ENCODE assay signal across 8 cellular contexts in the genomic region with DNA sequence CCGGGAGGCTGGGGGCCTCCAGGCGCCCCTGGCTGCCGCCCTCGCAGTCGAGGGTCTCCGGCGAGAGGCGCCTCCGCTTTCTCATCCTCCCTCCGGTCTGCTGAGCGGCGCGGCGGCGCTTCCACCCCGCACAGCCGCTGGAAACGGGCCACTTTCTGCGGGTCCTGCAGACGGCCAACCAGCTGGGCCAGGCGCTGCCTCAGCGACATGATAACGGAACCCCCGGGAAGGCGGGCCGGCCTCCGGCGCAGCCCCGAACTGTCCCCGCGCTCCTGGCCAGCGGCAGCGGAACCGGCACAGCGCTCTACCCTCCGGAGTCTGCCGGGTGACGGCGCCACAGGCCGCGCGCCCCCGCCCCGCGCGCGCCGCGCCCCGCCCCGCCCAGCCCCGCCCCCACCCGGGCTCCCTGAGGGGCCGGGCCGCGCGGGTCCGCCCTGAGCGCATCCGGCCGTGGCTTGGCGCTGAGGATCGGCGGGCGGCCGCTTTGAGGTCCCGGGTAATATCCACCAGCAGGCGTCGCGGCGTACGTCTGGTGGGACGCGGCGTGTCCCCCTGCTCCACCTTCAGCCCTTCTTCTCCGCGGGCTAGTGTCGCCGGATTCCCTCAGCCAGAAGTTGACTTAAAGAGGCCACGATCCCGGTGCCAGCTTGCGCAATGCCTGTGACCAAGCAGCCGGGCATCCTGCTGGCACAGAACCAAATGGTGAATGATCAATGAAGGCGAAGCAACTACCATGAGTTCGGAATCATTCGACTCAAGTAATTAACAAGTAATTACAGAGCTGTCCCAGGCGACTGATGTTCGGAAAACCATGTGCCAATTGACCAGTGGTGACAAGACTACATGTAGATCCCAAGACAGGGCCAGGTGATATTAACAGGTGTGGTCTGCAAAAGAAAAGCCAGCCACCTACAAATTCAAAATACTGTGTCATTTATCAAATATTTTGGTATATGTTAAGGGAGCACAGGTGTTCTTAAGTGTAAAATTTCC. TPM values are rescaled to one million over a fixed set of nuclear protein-coding genes. Genes with fewer than 3 reads are reported as not detected.
A peak's percentile ranks its signal among the peaks of the same experiment; 100 is the strongest.
DNase-seq lines count a peak whose midpoint lies in the region; ATAC-seq and TF ChIP-seq lines count a peak whose summit lies in the region.

A gene with protein sequence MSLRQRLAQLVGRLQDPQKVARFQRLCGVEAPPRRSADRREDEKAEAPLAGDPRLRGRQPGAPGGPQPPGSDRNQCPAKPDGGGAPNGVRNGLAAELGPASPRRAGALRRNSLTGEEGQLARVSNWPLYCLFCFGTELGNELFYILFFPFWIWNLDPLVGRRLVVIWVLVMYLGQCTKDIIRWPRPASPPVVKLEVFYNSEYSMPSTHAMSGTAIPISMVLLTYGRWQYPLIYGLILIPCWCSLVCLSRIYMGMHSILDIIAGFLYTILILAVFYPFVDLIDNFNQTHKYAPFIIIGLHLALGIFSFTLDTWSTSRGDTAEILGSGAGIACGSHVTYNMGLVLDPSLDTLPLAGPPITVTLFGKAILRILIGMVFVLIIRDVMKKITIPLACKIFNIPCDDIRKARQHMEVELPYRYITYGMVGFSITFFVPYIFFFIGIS (minus strand): TSS at position 330 of the 993 bp plus-strand sequence. CDS start 121 bp downstream, at position 209.

- peak within 1 kb of the TSS; percentile 37; the same call in 1 of the 2 replicates for H3K27ac ChIP-seq in GM23248
- H3K27ac ChIP-seq in SU-DHL-6 (ENCODE audit: low read depth, low read length): peak within 1 kb of the TSS; percentile 88
- peak within 1 kb of the TSS; percentile 70 for H3K27ac ChIP-seq in parathyroid adenoma
- peak within 1 kb of the TSS; percentile 81 to 86 for H3K27ac ChIP-seq in tibial artery

- TF ChIP-seq CTCF in SU-DHL-6 (IDR thresholded peaks at IDR 0.05; ENCODE audit: insufficient read depth, low read length, poor library complexity, severe bottlenecking) (no peak), parathyroid adenoma (IDR thresholded peaks at IDR 0.05) (peak; percentile 35), tibial artery (IDR thresholded peaks at IDR 0.05) (peak; percentile 9 to 35)

- H3K27me3 ChIP-seq in GM23248 (replicated peaks; ENCODE audit: insufficient read depth): no peaks in the 10 kb centered on the region
- no peaks in the 10 kb centered on the region for H3K27me3 ChIP-seq in SU-DHL-6 (ENCODE audit: low read length)
- H3K27me3 ChIP-seq in parathyroid adenoma (ENCODE audit: control insufficient read depth, insufficient read depth, low read length): no peaks in the 10 kb centered on the region
- H3K27me3 ChIP-seq in tibial artery: no peaks in the 10 kb centered on the region

- peak; percentile 61 for DNase-seq in GDM1 (lab: John Stamatoyannopoulos, UW)
- DNase-seq in GM23248: peak; percentile 85
- DNase-seq in Kasumi-1 (lab: John Stamatoyannopoulos, UW): peak; percentile 35 to 63
- peak; percentile 86 for DNase-seq in activated naive CD8-positive, alpha-beta T cell treated with anti-CD3 and anti-CD28 coated beads for 36 hours
- peak; percentile 93 for DNase-seq in Right ventricle myocardium inferior (ENCODE audit: missing footprints)
- DNase-seq in tibial artery: peak; percentile 69 to 83

- 3 to 5% methylated on average over 42 to 62 of the region's 88 CpGs for WGBS in GM23248 (ENCODE audit: low coverage in 1 of 2, low lambda C conversion rate in 2 of 2, missing lambda C conversion rate in 2 of 2), 2 experiments

- H3K79me2 ChIP-seq in GM23248 (ENCODE audit: insufficient read depth) (peaks cover 43% of the 10 kb centered on the region), SU-DHL-6 (ENCODE audit: insufficient read depth, low read length) (peaks cover 43% of the 10 kb centered on the region), parathyroid adenoma (peaks cover 18% of the 10 kb centered on the region)

- H4K20me1 ChIP-seq in GM23248 (ENCODE audit: insufficient read depth) (no peaks in the 10 kb centered on the region), SU-DHL-6 (ENCODE audit: low read depth, low read length) (no peaks in the 10 kb centered on the region)

- intact Hi-C loops in Right ventricle myocardium inferior (cut with DNase I) (loop anchor here (5.0 kb wide), 1 partner anchor 86 kb away; a partner anchor contains a TSS), tibial artery (cut with DNase I; ENCODE audit: low total_unique reads) (no loop called here)

- peaks cover 6% of the 10 kb centered on the region for H3K36me3 Mint-ChIP-seq in activated naive CD8-positive, alpha-beta T cell treated with anti-CD3 and anti-CD28 coated beads for 36 hours

- peak within 1 kb of the TSS; percentile 98 for H3K4me2 ChIP-seq in GM23248 (ENCODE audit: unreplicated experiment)
- peak within 1 kb of the TSS; percentile 88 for H3K4me2 ChIP-seq in SU-DHL-6 (ENCODE audit: low read depth, low read length, poor library complexity, severe bottlenecking)
- peak within 1 kb of the TSS; percentile 75 for H3K4me2 ChIP-seq in parathyroid adenoma (ENCODE audit: low read length)

- H3K9me3 ChIP-seq in GM23248 (ENCODE audit: low read depth) (no peaks in the 10 kb centered on the region), SU-DHL-6 (ENCODE audit: insufficient read depth, low read length) (no peaks in the 10 kb centered on the region), parathyroid adenoma (ENCODE audit: control insufficient read depth, low read length) (no peaks in the 10 kb centered on the region), tibial artery (no peaks in the 10 kb centered on the region)

- no peaks in the 10 kb centered on the region for H3K36me3 ChIP-seq in GM23248 (ENCODE audit: low read depth)
- H3K36me3 ChIP-seq in SU-DHL-6 (ENCODE audit: low read length): no peaks in the 10 kb centered on the region; the same call in 1 of the 2 replicates
- no peaks in the 10 kb centered on the region for H3K36me3 ChIP-seq in parathyroid adenoma (ENCODE audit: control insufficient read depth, insufficient read depth, low read length)
- no peaks in the 10 kb centered on the region for H3K36me3 ChIP-seq in tibial artery

- H3F3A ChIP-seq in GM23248 (ENCODE audit: insufficient read depth): no peaks in the 10 kb centered on the region
- peaks cover 32% of the 10 kb centered on the region for H3F3A ChIP-seq in SU-DHL-6 (ENCODE audit: insufficient read depth)

- H3K4me1 Mint-ChIP-seq in activated naive CD8-positive, alpha-beta T cell treated with anti-CD3 and anti-CD28 coated beads for 36 hours: peaks cover 28% of the 10 kb centered on the region

- H3K9me2 ChIP-seq in GM23248 (ENCODE audit: insufficient read depth) (no peaks in the 10 kb centered on the region), SU-DHL-6 (replicated peaks; ENCODE audit: insufficient read depth, low read length) (no peaks in the 10 kb centered on the region)

- no peaks in the 10 kb centered on the region for H3K27me3 Mint-ChIP-seq in activated naive CD8-positive, alpha-beta T cell treated with anti-CD3 and anti-CD28 coated beads for 36 hours

- peak; percentile 96 for ATAC-seq in Right ventricle myocardium inferior

- peak within 1 kb of the TSS; percentile 87 for H3K4me3 ChIP-seq in GM23248
- peak within 1 kb of the TSS; percentile 77 for H3K4me3 ChIP-seq in SU-DHL-6 (ENCODE audit: insufficient read depth, low read length, poor library complexity, severe bottlenecking)
- peak within 1 kb of the TSS; percentile 83 for H3K4me3 ChIP-seq in parathyroid adenoma (ENCODE audit: low read depth, low read length)
- H3K4me3 ChIP-seq in tibial artery: peak within 1 kb of the TSS; percentile 77 to 94

- peak within 1 kb of the TSS; percentile 95 for H3K27ac Mint-ChIP-seq in activated naive CD8-positive, alpha-beta T cell treated with anti-CD3 and anti-CD28 coated beads for 36 hours

- H3K4me1 ChIP-seq in GM23248 (ENCODE audit: insufficient read depth) (peaks cover 8% of the 10 kb centered on the region; the same call in 1 of the 2 replicates), parathyroid adenoma (peaks cover 11% of the 10 kb centered on the region), tibial artery (peaks cover 0 to 22% (median 15%) of the 10 kb centered on the region in 4 donors)

- H3K9me3 Mint-ChIP-seq in activated naive CD8-positive, alpha-beta T cell treated with anti-CD3 and anti-CD28 coated beads for 36 hours: no peaks in the 10 kb centered on the region

- H3K4me3 Mint-ChIP-seq in activated naive CD8-positive, alpha-beta T cell treated with anti-CD3 and anti-CD28 coated beads for 36 hours: peak within 1 kb of the TSS; percentile 100

- peak within 1 kb of the TSS; percentile 89 for H3K9ac ChIP-seq in GM23248
- H3K9ac ChIP-seq in SU-DHL-6 (ENCODE audit: low read length): peak within 1 kb of the TSS; percentile 86
- peak within 1 kb of the TSS; percentile 72 for H3K9ac ChIP-seq in parathyroid adenoma

- H2AFZ ChIP-seq in GM23248 (peak within 1 kb of the TSS; percentile 89), SU-DHL-6 (ENCODE audit: low read depth, low read length, severe bottlenecking) (peak within 1 kb of the TSS; percentile 33), parathyroid adenoma (peak within 1 kb of the TSS; percentile 96)

- in situ Hi-C loops in GM23248 (cut with MboI): no loop called here

RNA-seq across cellular contexts. Expression of the gene that starts here (rescaled TPM):
- 38.4 and 44.5 TPM in 2 replicates for total RNA-seq in GM23248 (2014; rRNA removed; shearing (Covaris generic))
- polyA plus RNA-seq in GM23248 (2016; fragmentation: Nextera tagmentation; extraction: Ambion mirVana): 19.6 and 22.4 TPM in 2 replicates
- total RNA-seq in activated naive CD8-positive, alpha-beta T cell treated with anti-CD3 and anti-CD28 coated beads for 36 hours: 10 to 100 TPM; 11.0 to 11.6 TPM
- 5.4 TPM for total RNA-seq in Right ventricle myocardium inferior

Comparison
In these comparisons a context has a peak if more than half of its experiments do, and no peak if none do; other contexts are left out.
1. Peak in every context shown above with its lines: DNase-seq, ATAC-seq, H3K4me3 ChIP-seq and H3K27ac ChIP-seq.
2. H2AFZ ChIP-seq: peak in every context shown above with its lines; median percentile 96 in parathyroid adenoma; 89 in GM23248; 33 in SU-DHL-6.
3. H3K27ac ChIP-seq: peak in every context shown above with its lines; median percentile 88 in SU-DHL-6; 84 in tibial artery; 70 in parathyroid adenoma; 37 in GM23248.